9 cellular contexts compared by ENCODE assay signal in genomic region chr20:64161595-64162238, GRCh38. TPM values are rescaled to one million over a fixed set of nuclear protein-coding genes. Genes with fewer than 3 reads are reported as not detected.
DNase-seq lines count a peak whose midpoint lies in the region; TF ChIP-seq lines count a peak whose summit lies in the region.
"Had no signal": no experiment of that assay in that cellular context is flagged by ENCODE, and none has a peak within 500 bp of the region (broad histone marks: within the 10 kb centered on the region; RNA-seq: fewer than 3 reads in every experiment).

No MANE protein-coding gene starts in this region.

- H3K4me2 ChIP-seq in trophoblast cell (ENCODE audit: low read length) = no peak overlapping the region

- no peak overlapping the region for H2AK5ac ChIP-seq in trophoblast cell (ENCODE audit: low read length)

- H3K27me3 ChIP-seq in trophoblast cell (ENCODE audit: insufficient read depth, low read length) = peaks cover 13% of the 10 kb centered on the region

- no peak overlapping the region for H3K4me3 Mint-ChIP-seq in activated T-helper 2 cell treated with anti-CD3 and anti-CD28 coated beads, Interferon-gamma antibody, Interleukin-2, Interleukin-4, amounts not matched to agents 10 μg/mL and 5 μg/mL and 100 μg/mL, durations not matched to agents 14 hours and 24 hours and 36 hours (ENCODE audit: low read depth)
- no peak overlapping the region for H3K4me3 Mint-ChIP-seq in chondrocyte (ENCODE audit: unreplicated experiment)

- H2AFZ ChIP-seq in trophoblast cell (ENCODE audit: insufficient read depth, low read length, poor library complexity) = no peak overlapping the region

- no peak overlapping the region for H4K12ac ChIP-seq in trophoblast cell (ENCODE audit: low read depth, low read length)

- peaks cover 26% of the 10 kb centered on the region for H3K27me3 Mint-ChIP-seq in activated T-helper 2 cell treated with anti-CD3 and anti-CD28 coated beads, Interferon-gamma antibody, Interleukin-2, Interleukin-4, amounts not matched to agents 10 μg/mL and 5 μg/mL and 100 μg/mL, durations not matched to agents 14 hours and 24 hours and 36 hours (ENCODE audit: low read depth)
- peaks cover 64% of the 10 kb centered on the region for H3K27me3 Mint-ChIP-seq in chondrocyte (ENCODE audit: low read depth)

- H3K4me3 ChIP-seq in fibroblast of pulmonary artery (replicated peaks; ENCODE audit: low read depth, low read length) (no peak overlapping the region), trophoblast cell (ENCODE audit: low read depth, low read length) (no peak overlapping the region)

- H2BK12ac ChIP-seq in trophoblast cell (ENCODE audit: low read length) = no peak overlapping the region

- H3K4me1 Mint-ChIP-seq in activated T-helper 2 cell treated with anti-CD3 and anti-CD28 coated beads, Interferon-gamma antibody, Interleukin-2, Interleukin-4, amounts not matched to agents 10 μg/mL and 5 μg/mL and 100 μg/mL, durations not matched to agents 14 hours and 24 hours and 36 hours (ENCODE audit: low read depth) = no peaks in the 10 kb centered on the region
- peaks cover 2% of the 10 kb centered on the region for H3K4me1 Mint-ChIP-seq in chondrocyte (ENCODE audit: low read depth)

- no CpG with 5 or more reads among the region's 29 CpGs for WGBS in trophoblast cell (ENCODE audit: extremely low coverage, insufficient coverage, insufficient read length)

- H3K9me3 Mint-ChIP-seq in activated T-helper 2 cell treated with anti-CD3 and anti-CD28 coated beads, Interferon-gamma antibody, Interleukin-2, Interleukin-4, amounts not matched to agents 10 μg/mL and 5 μg/mL and 100 μg/mL, durations not matched to agents 14 hours and 24 hours and 36 hours = no peaks in the 10 kb centered on the region
- no peaks in the 10 kb centered on the region for H3K9me3 Mint-ChIP-seq in chondrocyte (ENCODE audit: low read depth)

- no peaks in the 10 kb centered on the region for H3K79me2 ChIP-seq in trophoblast cell (ENCODE audit: control insufficient read depth, insufficient read depth, low read length, poor library complexity)

- no peak overlapping the region for H3K4ac ChIP-seq in trophoblast cell (ENCODE audit: low read depth, low read length)

- no peak overlapping the region for H3K27ac Mint-ChIP-seq in activated T-helper 2 cell treated with anti-CD3 and anti-CD28 coated beads, Interferon-gamma antibody, Interleukin-2, Interleukin-4, amounts not matched to agents 10 μg/mL and 5 μg/mL and 100 μg/mL, durations not matched to agents 14 hours and 24 hours and 36 hours
- no peak overlapping the region for H3K27ac Mint-ChIP-seq in chondrocyte (ENCODE audit: unreplicated experiment)

- no peak overlapping the region for H3K27ac ChIP-seq in trophoblast cell (ENCODE audit: low read depth, low read length)
- H3K27ac ChIP-seq: neutrophil had no signal

- peak; percentile 67 for DNase-seq in activated effector memory CD4-positive, alpha-beta T cell treated with anti-CD3 and anti-CD28 coated beads, Interleukin-2, amount 50 U/mL, for 16 hours
- DNase-seq in activated effector memory CD4-positive, alpha-beta T cell treated with Interleukin-2 at 50 U/mL for 16 hours = no peak
- peak; percentile 61 for DNase-seq in SW480 (ENCODE audit: low spot score)
- DNase-seq in fibroblast of pulmonary artery (ENCODE audit: low read depth) = peak; percentile 62
- DNase-seq in trophoblast cell = peak; percentile 28 to 55
- DNase-seq in activated T-helper 2 cell treated with anti-CD3 and anti-CD28 coated beads, Interferon-gamma antibody, Interleukin-2, Interleukin-4, amounts not matched to agents 10 μg/mL and 5 μg/mL and 100 μg/mL, durations not matched to agents 14 hours and 24 hours and 36 hours (ENCODE audit: low spot score) = no peak
- DNase-seq in chondrocyte (ENCODE audit: low spot score) = no peak
- DNase-seq in SW 1271 (lab: John Stamatoyannopoulos, UW) = no peak

- H2BK120ac ChIP-seq in trophoblast cell (ENCODE audit: insufficient read depth, low read length, poor library complexity) = no peak overlapping the region

- no peaks in the 10 kb centered on the region for H3K36me3 Mint-ChIP-seq in activated T-helper 2 cell treated with anti-CD3 and anti-CD28 coated beads, Interferon-gamma antibody, Interleukin-2, Interleukin-4, amounts not matched to agents 10 μg/mL and 5 μg/mL and 100 μg/mL, durations not matched to agents 14 hours and 24 hours and 36 hours (ENCODE audit: low read depth)
- no peaks in the 10 kb centered on the region for H3K36me3 Mint-ChIP-seq in chondrocyte (ENCODE audit: low read depth)

- intact Hi-C loops in activated T-helper 2 cell treated with anti-CD3 and anti-CD28 coated beads, Interferon-gamma antibody, Interleukin-2, Interleukin-4, amounts not matched to agents 10 μg/mL and 5 μg/mL and 100 μg/mL, durations not matched to agents 14 hours and 24 hours and 36 hours (cut with micrococcal nuclease) = no loop called here

- H3K23ac ChIP-seq in trophoblast cell (ENCODE audit: low read length) = no peak overlapping the region

- H3K9ac ChIP-seq in trophoblast cell (ENCODE audit: low read length) = no peak overlapping the region

- H2BK5ac ChIP-seq in trophoblast cell (ENCODE audit: low read depth, low read length, poor library complexity) = no peak overlapping the region

- no peak overlapping the region for H4K91ac ChIP-seq in trophoblast cell (ENCODE audit: low read depth, low read length)

- no peaks in the 10 kb centered on the region for H3K79me1 ChIP-seq in trophoblast cell (ENCODE audit: low read length)

- H3K4me1 ChIP-seq in trophoblast cell (ENCODE audit: control insufficient read depth in 1 of 2, insufficient read depth in 2 of 2, low read length in 2 of 2) = no peaks in the 10 kb centered on the region

- no peak overlapping the region for H4K8ac ChIP-seq in trophoblast cell (ENCODE audit: low read depth, low read length)

- no peak overlapping the region for H3K18ac ChIP-seq in trophoblast cell (ENCODE audit: low read length)

- no peak overlapping the region for H3K14ac ChIP-seq in trophoblast cell (ENCODE audit: low read length)

- no peaks in the 10 kb centered on the region for H3K9me3 ChIP-seq in trophoblast cell (ENCODE audit: insufficient read depth, low read depth, low read length)
- H3K9me3 ChIP-seq: neutrophil had no signal

- TF ChIP-seq CTCF in fibroblast of pulmonary artery (IDR thresholded peaks at IDR 0.05; ENCODE audit: low read length, missing control alignments) (no peak), chondrocyte (IDR thresholded peaks at IDR 0.05) (no peak)

- H3K36me3 ChIP-seq in trophoblast cell (ENCODE audit: control insufficient read depth in 1 of 2, insufficient read depth in 2 of 2, low read length in 2 of 2) = no peaks in the 10 kb centered on the region
- H3K36me3 ChIP-seq: neutrophil had no signal

RNA-seq across cellular contexts. Expression of gene MYT1, which starts 2.5 kb away (rescaled TPM):
- polyA plus RNA-seq in trophoblast cell (2013) = 0.05 and 0.14 TPM in 2 replicates
- total RNA-seq in activated T-helper 2 cell treated with anti-CD3 and anti-CD28 coated beads, Interferon-gamma antibody, Interleukin-2, Interleukin-4, amounts not matched to agents 10 μg/mL and 5 μg/mL and 100 μg/mL, durations not matched to agents 14 hours and 24 hours and 36 hours = not detected in 2 replicates
- total RNA-seq in chondrocyte = not detected in 3 replicates

RNA-seq across cellular contexts. Expression of gene NPBWR2, which starts 54.4 kb away (rescaled TPM):
- polyA plus RNA-seq in trophoblast cell (2013) = not detected in 2 replicates
- total RNA-seq in activated T-helper 2 cell treated with anti-CD3 and anti-CD28 coated beads, Interferon-gamma antibody, Interleukin-2, Interleukin-4, amounts not matched to agents 10 μg/mL and 5 μg/mL and 100 μg/mL, durations not matched to agents 14 hours and 24 hours and 36 hours = not detected in 2 replicates
- total RNA-seq in chondrocyte = not detected in 3 replicates

Comparison
In these comparisons a context has a peak if more than half of its experiments do, and no peak if none do; other contexts are left out.
1. DNase-seq: peak in activated effector memory CD4-positive, alpha-beta T cell treated with anti-CD3 and anti-CD28 coated beads, Interleukin-2, amount 50 U/mL, for 16 hours (single experiment), SW480 (single experiment), fibroblast of pulmonary artery (single experiment) and trophoblast cell (2 of 2); none in activated effector memory CD4-positive, alpha-beta T cell treated with Interleukin-2 at 50 U/mL for 16 hours (single experiment), activated T-helper 2 cell treated with anti-CD3 and anti-CD28 coated beads, Interferon-gamma antibody, Interleukin-2, Interleukin-4, amounts not matched to agents 10 μg/mL and 5 μg/mL and 100 μg/mL, durations not matched to agents 14 hours and 24 hours and 36 hours (single experiment), chondrocyte (single experiment) and SW 1271 (0 of 2).